In genomic region chr1:74684301-74684700, GRCh38 we compare ENCODE assay signal across 7 cellular contexts. TPM values are rescaled to one million over a fixed set of nuclear protein-coding genes. Genes with fewer than 3 reads are reported as not detected.
"Had no signal": no experiment of that assay in that cellular context is flagged by ENCODE, and none has a peak within 500 bp of the region (broad histone marks: within the 10 kb centered on the region; RNA-seq: fewer than 3 reads in every experiment).

No MANE protein-coding gene starts in this region.

- H3K27me3 Mint-ChIP-seq: IgD-negative memory B cell had no signal

- H3K4me3 Mint-ChIP-seq: IgD-negative memory B cell had no signal

- H3K9me3 Mint-ChIP-seq: IgD-negative memory B cell had no signal

- H3K27ac Mint-ChIP-seq: IgD-negative memory B cell had no signal

- H3K36me3 Mint-ChIP-seq: IgD-negative memory B cell had no signal

- DNase-seq: IMR-90, KBM-7, KG1 had no signal

RNA-seq across cellular contexts. Expression of gene ERICH3, which starts 10.7 kb away (rescaled TPM):
- total RNA-seq: HepG2, HT-29, IMR-90, K562 had no signal
